In genomic region chr6:142377112-142377848, GRCh38 we compare ENCODE assay signal across 11 cellular contexts.
DNase-seq lines count a peak whose midpoint lies in the region; ATAC-seq and TF ChIP-seq lines count a peak whose summit lies in the region.
"Had no signal": no experiment of that assay in that cellular context is flagged by ENCODE, and none has a peak within 500 bp of the region (broad histone marks: within the 10 kb centered on the region; RNA-seq: fewer than 3 reads in every experiment).

No MANE protein-coding gene starts in this region.

- ATAC-seq in Right ventricle myocardium inferior (no peak), left ventricle myocardium superior (no peak), GM21447 (IDR thresholded peaks at IDR 0.05; ENCODE audit: unreplicated experiment) (no peak)

- H3K36me3 Mint-ChIP-seq in glutamatergic neuron (ENCODE audit: unreplicated experiment) = no peaks in the 10 kb centered on the region

- POLR2A ChIA-PET in RWPE1 (lab: Yijun Ruan, JAX; ENCODE audit: low non-redundant PET) = no interaction called here

- intact Hi-C loops in Right ventricle myocardium inferior (cut with DNase I) = no loop called here
- intact Hi-C loops in left ventricle myocardium superior (cut with micrococcal nuclease) = no loop called here

- peak; percentile 40 for DNase-seq in Right ventricle myocardium inferior (ENCODE audit: missing footprints)
- no peak for DNase-seq in left ventricle myocardium superior
- peak; percentile 72 for DNase-seq in RWPE1 (ENCODE audit: low spot score)
- DNase-seq in glutamatergic neuron = peak; percentile 56
- peak; percentile 63 for DNase-seq in ureter (ENCODE audit: low spot score)
- no peak for DNase-seq in activated T-cell treated with anti-CD3 and anti-CD28 coated beads for 4 hours
- DNase-seq in SKM-1 treated with dmso at 0.1 percent for 144 hours (lab: John Stamatoyannopoulos, UW; ENCODE audit: unreplicated experiment) = no peak
- DNase-seq: activated T-cell treated with anti-CD3 and anti-CD28 coated beads, Interleukin-2, amount 50 U/mL, for 24 hours; SIG-M5 had no signal

- H3K9me3 Mint-ChIP-seq in glutamatergic neuron (ENCODE audit: unreplicated experiment) = no peaks in the 10 kb centered on the region
- H3K9me3 Mint-ChIP-seq: activated T-cell treated with anti-CD3 and anti-CD28 coated beads, Interleukin-2, amount 50 U/mL, for 24 hours had no signal

- peak overlapping the region; percentile 88 for H3K27ac ChIP-seq in RWPE1
- H3K27ac ChIP-seq: BLaER1 had no signal

- H3K27ac Mint-ChIP-seq in glutamatergic neuron (ENCODE audit: unreplicated experiment) = peak overlapping the region; percentile 77
- H3K27ac Mint-ChIP-seq: activated T-cell treated with anti-CD3 and anti-CD28 coated beads, Interleukin-2, amount 50 U/mL, for 24 hours had no signal

- CTCF ChIA-PET in RWPE1 (lab: Yijun Ruan, JAX) = interaction anchor here (0.6 kb wide), 1 partner anchor 132 kb away, joined by 4 read pairs; no protein-coding TSS in a partner anchor

- H3K4me3 Mint-ChIP-seq in glutamatergic neuron (ENCODE audit: unreplicated experiment) = no peak overlapping the region
- H3K4me3 Mint-ChIP-seq: activated T-cell treated with anti-CD3 and anti-CD28 coated beads, Interleukin-2, amount 50 U/mL, for 24 hours had no signal

- no peak for TF ChIP-seq CTCF in RWPE1 (conservative IDR thresholded peaks at IDR 0.05; ENCODE audit: low read depth)
- TF ChIP-seq CTCF in glutamatergic neuron (IDR thresholded peaks at IDR 0.05; ENCODE audit: partially characterized antibody, unreplicated experiment) = no peak

- peaks cover 14% of the 10 kb centered on the region for H3K4me1 Mint-ChIP-seq in glutamatergic neuron (ENCODE audit: low read depth, unreplicated experiment)

- no peaks in the 10 kb centered on the region for H3K27me3 Mint-ChIP-seq in glutamatergic neuron (ENCODE audit: unreplicated experiment)

Comparison
In these comparisons a context has a peak if more than half of its experiments do, and no peak if none do; other contexts are left out.
1. DNase-seq: peak in Right ventricle myocardium inferior (single experiment), RWPE1 (single experiment), glutamatergic neuron (single experiment) and ureter (single experiment); none in left ventricle myocardium superior (single experiment), activated T-cell treated with anti-CD3 and anti-CD28 coated beads for 4 hours (single experiment) and SKM-1 treated with dmso at 0.1 percent for 144 hours (single experiment).